1 cellular context compared by ENCODE assay signal in genomic region chr10:124598196-124598595, GRCh38.
TF ChIP-seq lines count a peak whose summit lies in the region.

No MANE protein-coding gene starts in this region.

TF ChIP-seq in HepG2, 621 proteins besides CTCF, POLR2A, EP300 and RAD21 (continued from another document):
- TF ChIP-seq, protein P1, sequence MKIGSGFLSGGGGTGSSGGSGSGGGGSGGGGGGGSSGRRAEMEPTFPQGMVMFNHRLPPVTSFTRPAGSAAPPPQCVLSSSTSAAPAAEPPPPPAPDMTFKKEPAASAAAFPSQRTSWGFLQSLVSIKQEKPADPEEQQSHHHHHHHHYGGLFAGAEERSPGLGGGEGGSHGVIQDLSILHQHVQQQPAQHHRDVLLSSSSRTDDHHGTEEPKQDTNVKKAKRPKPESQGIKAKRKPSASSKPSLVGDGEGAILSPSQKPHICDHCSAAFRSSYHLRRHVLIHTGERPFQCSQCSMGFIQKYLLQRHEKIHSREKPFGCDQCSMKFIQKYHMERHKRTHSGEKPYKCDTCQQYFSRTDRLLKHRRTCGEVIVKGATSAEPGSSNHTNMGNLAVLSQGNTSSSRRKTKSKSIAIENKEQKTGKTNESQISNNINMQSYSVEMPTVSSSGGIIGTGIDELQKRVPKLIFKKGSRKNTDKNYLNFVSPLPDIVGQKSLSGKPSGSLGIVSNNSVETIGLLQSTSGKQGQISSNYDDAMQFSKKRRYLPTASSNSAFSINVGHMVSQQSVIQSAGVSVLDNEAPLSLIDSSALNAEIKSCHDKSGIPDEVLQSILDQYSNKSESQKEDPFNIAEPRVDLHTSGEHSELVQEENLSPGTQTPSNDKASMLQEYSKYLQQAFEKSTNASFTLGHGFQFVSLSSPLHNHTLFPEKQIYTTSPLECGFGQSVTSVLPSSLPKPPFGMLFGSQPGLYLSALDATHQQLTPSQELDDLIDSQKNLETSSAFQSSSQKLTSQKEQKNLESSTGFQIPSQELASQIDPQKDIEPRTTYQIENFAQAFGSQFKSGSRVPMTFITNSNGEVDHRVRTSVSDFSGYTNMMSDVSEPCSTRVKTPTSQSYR (CRISPR knock-in tag; IDR thresholded peaks at IDR 0.05; ENCODE audit: borderline replicate concordance): no peak
- TF ChIP-seq KDM5B (CRISPR knock-in tag; IDR thresholded peaks at IDR 0.05; ENCODE audit: borderline replicate concordance) (no peak), SOX6 (IDR thresholded peaks at IDR 0.05) (no peak), SOX6 (CRISPR knock-in tag; IDR thresholded peaks at IDR 0.05) (no peak), TCF12 (IDR thresholded peaks at IDR 0.05) (no peak), TCF12 (CRISPR knock-in tag; IDR thresholded peaks at IDR 0.05) (no peak), ATF7 (IDR thresholded peaks at IDR 0.05) (no peak), ATF7 (CRISPR knock-in tag; IDR thresholded peaks at IDR 0.05) (no peak), ATF4 (CRISPR knock-in tag; IDR thresholded peaks at IDR 0.05) (no peak), ZBTB39 (CRISPR knock-in tag; IDR thresholded peaks at IDR 0.05) (no peak)
- TF ChIP-seq, protein P2, sequence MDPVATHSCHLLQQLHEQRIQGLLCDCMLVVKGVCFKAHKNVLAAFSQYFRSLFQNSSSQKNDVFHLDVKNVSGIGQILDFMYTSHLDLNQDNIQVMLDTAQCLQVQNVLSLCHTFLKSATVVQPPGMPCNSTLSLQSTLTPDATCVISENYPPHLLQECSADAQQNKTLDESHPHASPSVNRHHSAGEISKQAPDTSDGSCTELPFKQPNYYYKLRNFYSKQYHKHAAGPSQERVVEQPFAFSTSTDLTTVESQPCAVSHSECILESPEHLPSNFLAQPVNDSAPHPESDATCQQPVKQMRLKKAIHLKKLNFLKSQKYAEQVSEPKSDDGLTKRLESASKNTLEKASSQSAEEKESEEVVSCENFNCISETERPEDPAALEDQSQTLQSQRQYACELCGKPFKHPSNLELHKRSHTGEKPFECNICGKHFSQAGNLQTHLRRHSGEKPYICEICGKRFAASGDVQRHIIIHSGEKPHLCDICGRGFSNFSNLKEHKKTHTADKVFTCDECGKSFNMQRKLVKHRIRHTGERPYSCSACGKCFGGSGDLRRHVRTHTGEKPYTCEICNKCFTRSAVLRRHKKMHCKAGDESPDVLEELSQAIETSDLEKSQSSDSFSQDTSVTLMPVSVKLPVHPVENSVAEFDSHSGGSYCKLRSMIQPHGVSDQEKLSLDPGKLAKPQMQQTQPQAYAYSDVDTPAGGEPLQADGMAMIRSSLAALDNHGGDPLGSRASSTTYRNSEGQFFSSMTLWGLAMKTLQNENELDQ (CRISPR knock-in tag; IDR thresholded peaks at IDR 0.05; ENCODE audit: borderline replicate concordance): no peak
